1 cellular context compared by ENCODE assay signal in the genomic region with DNA sequence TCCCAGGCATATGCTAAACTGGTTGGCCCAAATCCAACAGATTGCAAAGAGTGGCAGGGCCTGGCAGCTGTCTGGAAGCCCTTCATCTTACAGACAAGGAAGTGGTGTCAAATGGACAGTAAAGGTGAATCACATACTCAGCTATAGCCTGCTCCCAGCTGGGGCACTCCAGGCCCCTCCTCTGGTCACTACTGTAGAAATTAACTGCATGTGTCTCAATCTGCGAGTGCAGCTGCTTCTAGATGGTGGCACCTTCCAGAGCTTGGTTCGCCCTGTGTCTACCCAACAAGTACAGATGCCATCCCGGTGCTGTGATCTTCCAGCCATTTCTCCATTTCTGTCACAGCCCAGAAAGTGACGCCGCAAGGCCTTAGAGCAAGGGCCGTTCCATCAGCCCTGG.
TF ChIP-seq lines count a peak whose summit lies in the region.

No MANE protein-coding gene starts in this region.

TF ChIP-seq in WTC11, 78 proteins besides CTCF, POLR2A, EP300 and RAD21 (continued from another document):
- TF ChIP-seq, protein P1, sequence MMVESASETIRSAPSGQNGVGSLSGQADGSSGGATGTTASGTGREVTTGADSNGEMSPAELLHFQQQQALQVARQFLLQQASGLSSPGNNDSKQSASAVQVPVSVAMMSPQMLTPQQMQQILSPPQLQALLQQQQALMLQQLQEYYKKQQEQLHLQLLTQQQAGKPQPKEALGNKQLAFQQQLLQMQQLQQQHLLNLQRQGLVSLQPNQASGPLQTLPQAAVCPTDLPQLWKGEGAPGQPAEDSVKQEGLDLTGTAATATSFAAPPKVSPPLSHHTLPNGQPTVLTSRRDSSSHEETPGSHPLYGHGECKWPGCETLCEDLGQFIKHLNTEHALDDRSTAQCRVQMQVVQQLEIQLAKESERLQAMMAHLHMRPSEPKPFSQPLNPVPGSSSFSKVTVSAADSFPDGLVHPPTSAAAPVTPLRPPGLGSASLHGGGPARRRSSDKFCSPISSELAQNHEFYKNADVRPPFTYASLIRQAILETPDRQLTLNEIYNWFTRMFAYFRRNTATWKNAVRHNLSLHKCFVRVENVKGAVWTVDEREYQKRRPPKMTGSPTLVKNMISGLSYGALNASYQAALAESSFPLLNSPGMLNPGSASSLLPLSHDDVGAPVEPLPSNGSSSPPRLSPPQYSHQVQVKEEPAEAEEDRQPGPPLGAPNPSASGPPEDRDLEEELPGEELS (CRISPR knock-in tag; IDR thresholded peaks at IDR 0.05) = no peak
- no peak for TF ChIP-seq MYBL2 (CRISPR knock-in tag; IDR thresholded peaks at IDR 0.05)
- TF ChIP-seq ZNF396 (CRISPR knock-in tag; IDR thresholded peaks at IDR 0.05; ENCODE audit: borderline replicate concordance) = no peak
- TF ChIP-seq ETV6 (CRISPR knock-in tag; IDR thresholded peaks at IDR 0.05) = no peak
